10 cellular contexts compared by ENCODE assay signal in the genomic region with DNA sequence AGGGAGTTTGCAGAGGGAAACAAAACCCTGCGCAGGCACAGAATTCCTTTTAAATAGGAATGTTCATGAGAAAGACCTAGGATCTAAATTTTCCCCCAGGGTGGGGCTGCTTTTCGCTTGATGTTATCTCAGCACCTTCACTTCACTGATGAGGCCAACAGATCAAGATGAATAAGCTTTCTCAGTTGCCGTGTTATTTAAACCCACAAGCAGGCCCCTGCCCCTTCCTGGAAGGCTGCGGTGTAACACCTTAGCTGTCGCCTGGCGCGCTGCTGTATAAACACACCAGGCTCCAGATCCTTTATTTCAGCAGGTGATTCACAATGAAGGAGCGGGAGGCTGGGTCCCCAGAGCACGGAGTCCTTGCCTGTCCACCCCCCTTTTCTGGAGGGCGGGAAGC.
DNase-seq lines count a peak whose midpoint lies in the region; ATAC-seq lines count a peak whose summit lies in the region.
"Had no signal": no experiment of that assay in that cellular context is flagged by ENCODE, and none has a peak within 500 bp of the region (broad histone marks: within the 10 kb centered on the region; RNA-seq: fewer than 3 reads in every experiment).

No MANE protein-coding gene starts in this region.

- WGBS in aorta, 2 donors, result 21 to 28% methylated on average over 10 of the region's 10 CpGs

- no peak overlapping the region for H3K27ac ChIP-seq in aorta (ENCODE audit: low read depth in 1 of 2, low read length in 2 of 2)
- H3K27ac ChIP-seq: body of pancreas had no signal

- ATAC-seq in HG03025 (IDR thresholded peaks at IDR 0.05; ENCODE audit: low FRiP score, unreplicated experiment) (no peak), aorta (ENCODE audit: low FRiP score) (no peak)
- ATAC-seq: body of pancreas, left ventricle myocardium superior had no signal

- no peaks in the 10 kb centered on the region for H3K27me3 ChIP-seq in aorta (ENCODE audit: control insufficient read depth in 1 of 2, insufficient read depth in 2 of 2, low read length in 1 of 2)
- H3K27me3 ChIP-seq: body of pancreas had no signal

- H3K4me1 ChIP-seq in aorta (ENCODE audit: control insufficient read depth in 1 of 2, insufficient read depth in 2 of 2, low read length in 2 of 2), result no peaks in the 10 kb centered on the region
- H3K4me1 ChIP-seq: body of pancreas had no signal

- DNase-seq in NCI-H146 (lab: John Stamatoyannopoulos, UW), result peak; percentile 88
- DNase-seq in activated CD4-positive, alpha-beta T cell treated with anti-CD3 and anti-CD28 coated beads for 48 hours, result peak; percentile 88
- peak; percentile 47 for DNase-seq in effector CD4-positive, alpha-beta T cell
- peak; percentile 43 for DNase-seq in stimulated activated CD8-positive, alpha-beta memory T cell treated with anti-CD3 and anti-CD28 coated beads, Interleukin-15, amount 100 ng/mL, for 1 hour (ENCODE audit: low read depth)
- no peak for DNase-seq in NCI-H446 (lab: John Stamatoyannopoulos, UW)
- DNase-seq in aorta, result no peak
- DNase-seq in NOMO-1 treated with dmso at 0.1 percent for 144 hours (lab: John Stamatoyannopoulos, UW; ENCODE audit: unreplicated experiment), result no peak
- DNase-seq: left ventricle myocardium superior had no signal

- no peaks in the 10 kb centered on the region for H3K36me3 ChIP-seq in aorta (ENCODE audit: control insufficient read depth in 1 of 2, insufficient read depth in 2 of 2, low read length in 1 of 2)

- no peaks in the 10 kb centered on the region for H3K9me3 ChIP-seq in aorta (ENCODE audit: control insufficient read depth, low read length)
- H3K9me3 ChIP-seq: body of pancreas had no signal

- intact Hi-C loops in aorta (cut with DNase I), result no loop called here

- no peak overlapping the region for H3K4me3 ChIP-seq in aorta (ENCODE audit: low read length in 2 of 2)
- H3K4me3 ChIP-seq: body of pancreas had no signal

Comparison
In these comparisons a context has a peak if more than half of its experiments do, and no peak if none do; other contexts are left out.
1. DNase-seq: peak in NCI-H146 (single experiment), activated CD4-positive, alpha-beta T cell treated with anti-CD3 and anti-CD28 coated beads for 48 hours (single experiment), effector CD4-positive, alpha-beta T cell (single experiment) and stimulated activated CD8-positive, alpha-beta memory T cell treated with anti-CD3 and anti-CD28 coated beads, Interleukin-15, amount 100 ng/mL, for 1 hour (single experiment); none in NCI-H446 (0 of 2), aorta (0 of 2) and NOMO-1 treated with dmso at 0.1 percent for 144 hours (single experiment).